ENCODE assay signal across 1 cellular context in the genomic region with DNA sequence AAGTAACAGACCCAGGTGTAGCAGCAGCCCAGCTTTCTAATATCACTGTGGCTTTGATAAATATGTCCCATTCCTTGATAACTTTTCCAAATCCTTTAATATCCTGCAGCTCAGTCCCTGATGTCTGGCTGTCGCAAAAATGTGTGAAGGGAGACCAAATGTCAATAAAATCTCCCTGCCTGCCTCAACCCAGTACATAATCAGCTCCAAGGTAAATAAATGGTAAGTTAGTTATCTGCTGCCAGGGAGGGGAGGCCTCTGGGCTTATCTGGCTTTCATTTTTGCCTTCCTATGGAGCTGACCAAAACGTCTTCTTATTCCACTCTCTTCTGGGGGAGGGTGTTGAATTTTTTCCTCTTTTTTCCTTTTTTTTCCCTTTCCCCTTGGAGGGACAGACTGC.
TF ChIP-seq lines count a peak whose summit lies in the region.

No MANE protein-coding gene starts in this region.

TF ChIP-seq in liver, 16 proteins besides CTCF, POLR2A, EP300 and RAD21 (continued from another document):
- TF ChIP-seq, protein P1, sequence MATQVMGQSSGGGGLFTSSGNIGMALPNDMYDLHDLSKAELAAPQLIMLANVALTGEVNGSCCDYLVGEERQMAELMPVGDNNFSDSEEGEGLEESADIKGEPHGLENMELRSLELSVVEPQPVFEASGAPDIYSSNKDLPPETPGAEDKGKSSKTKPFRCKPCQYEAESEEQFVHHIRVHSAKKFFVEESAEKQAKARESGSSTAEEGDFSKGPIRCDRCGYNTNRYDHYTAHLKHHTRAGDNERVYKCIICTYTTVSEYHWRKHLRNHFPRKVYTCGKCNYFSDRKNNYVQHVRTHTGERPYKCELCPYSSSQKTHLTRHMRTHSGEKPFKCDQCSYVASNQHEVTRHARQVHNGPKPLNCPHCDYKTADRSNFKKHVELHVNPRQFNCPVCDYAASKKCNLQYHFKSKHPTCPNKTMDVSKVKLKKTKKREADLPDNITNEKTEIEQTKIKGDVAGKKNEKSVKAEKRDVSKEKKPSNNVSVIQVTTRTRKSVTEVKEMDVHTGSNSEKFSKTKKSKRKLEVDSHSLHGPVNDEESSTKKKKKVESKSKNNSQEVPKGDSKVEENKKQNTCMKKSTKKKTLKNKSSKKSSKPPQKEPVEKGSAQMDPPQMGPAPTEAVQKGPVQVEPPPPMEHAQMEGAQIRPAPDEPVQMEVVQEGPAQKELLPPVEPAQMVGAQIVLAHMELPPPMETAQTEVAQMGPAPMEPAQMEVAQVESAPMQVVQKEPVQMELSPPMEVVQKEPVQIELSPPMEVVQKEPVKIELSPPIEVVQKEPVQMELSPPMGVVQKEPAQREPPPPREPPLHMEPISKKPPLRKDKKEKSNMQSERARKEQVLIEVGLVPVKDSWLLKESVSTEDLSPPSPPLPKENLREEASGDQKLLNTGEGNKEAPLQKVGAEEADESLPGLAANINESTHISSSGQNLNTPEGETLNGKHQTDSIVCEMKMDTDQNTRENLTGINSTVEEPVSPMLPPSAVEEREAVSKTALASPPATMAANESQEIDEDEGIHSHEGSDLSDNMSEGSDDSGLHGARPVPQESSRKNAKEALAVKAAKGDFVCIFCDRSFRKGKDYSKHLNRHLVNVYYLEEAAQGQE (IDR thresholded peaks at IDR 0.05), result no peak
- TF ChIP-seq YY1 (IDR thresholded peaks at IDR 0.05) (peak; percentile 54), FOXA2 (IDR thresholded peaks at IDR 0.05) (peak; percentile 54), RXRA (IDR thresholded peaks at IDR 0.05) (peak in 1 of 2 donors; percentile 31), FOXA1 (IDR thresholded peaks at IDR 0.05) (no peak), JUND (IDR thresholded peaks at IDR 0.05) (no peak), NR2F2 (IDR thresholded peaks at IDR 0.05) (no peak), GABPA (IDR thresholded peaks at IDR 0.05 in 1 of 2, conservative IDR thresholded peaks at IDR 0.05 in 1 of 2) (no peak)
- TF ChIP-seq, protein P2, sequence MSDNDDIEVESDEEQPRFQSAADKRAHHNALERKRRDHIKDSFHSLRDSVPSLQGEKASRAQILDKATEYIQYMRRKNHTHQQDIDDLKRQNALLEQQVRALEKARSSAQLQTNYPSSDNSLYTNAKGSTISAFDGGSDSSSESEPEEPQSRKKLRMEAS (IDR thresholded peaks at IDR 0.05), result no peak
- TF ChIP-seq, protein P3, sequence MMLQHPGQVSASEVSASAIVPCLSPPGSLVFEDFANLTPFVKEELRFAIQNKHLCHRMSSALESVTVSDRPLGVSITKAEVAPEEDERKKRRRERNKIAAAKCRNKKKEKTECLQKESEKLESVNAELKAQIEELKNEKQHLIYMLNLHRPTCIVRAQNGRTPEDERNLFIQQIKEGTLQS (IDR thresholded peaks at IDR 0.05), result no peak
